Comparison of ENCODE assay signal across 24 cellular contexts in genomic region chr3:62999158-62999557, GRCh38.
"Had no signal": no experiment of that assay in that cellular context is flagged by ENCODE, and none has a peak within 500 bp of the region (broad histone marks: within the 10 kb centered on the region; RNA-seq: fewer than 3 reads in every experiment).

No MANE protein-coding gene starts in this region.

- ATAC-seq: effector memory CD8-positive, alpha-beta T cell; esophagus mucosa; foreskin keratinocyte; gastrocnemius medialis; gastroesophageal sphincter; heart left ventricle; heart right ventricle had no signal

- DNase-seq: colonic mucosa; cortex of kidney; dermis blood vessel endothelial cell; dorsolateral prefrontal cortex; effector CD4-positive, alpha-beta T cell; effector CD8-positive, alpha-beta T cell; effector memory CD4-positive, alpha-beta T cell; effector memory CD8-positive, alpha-beta T cell; endodermal cell; erythroblast; esophagus squamous epithelium; foreskin fibroblast; foreskin keratinocyte; foreskin melanocyte; gastrocnemius medialis; glutamatergic neuron; head of caudate nucleus; heart left ventricle; heart right ventricle had no signal

- H3K9me3 ChIP-seq: colonic mucosa, esophagus squamous epithelium, gastrocnemius medialis had no signal

- H3K36me3 ChIP-seq: colonic mucosa, esophagus muscularis mucosa, esophagus squamous epithelium, gastrocnemius medialis, gastroesophageal sphincter, heart left ventricle, heart right ventricle had no signal

- H3K4me3 ChIP-seq: colonic mucosa, coronary artery, dorsolateral prefrontal cortex, esophagus muscularis mucosa, esophagus squamous epithelium, gastrocnemius medialis, gastroesophageal sphincter, heart left ventricle, heart right ventricle had no signal

- H3K27ac ChIP-seq: colonic mucosa, coronary artery, dorsolateral prefrontal cortex, epithelial cell of prostate, esophagus muscularis mucosa, esophagus squamous epithelium, foreskin keratinocyte, gastrocnemius medialis, gastroesophageal sphincter, heart left ventricle, heart right ventricle had no signal

- H3K27me3 ChIP-seq: colonic mucosa, esophagus muscularis mucosa, esophagus squamous epithelium, foreskin keratinocyte, gastrocnemius medialis, gastroesophageal sphincter, heart left ventricle, heart right ventricle had no signal

- H3K4me1 ChIP-seq: colonic mucosa, esophagus muscularis mucosa, esophagus squamous epithelium, foreskin keratinocyte, gastrocnemius medialis, gastroesophageal sphincter, heart left ventricle, heart right ventricle had no signal
